Comparison of ENCODE assay signal across 9 cellular contexts in the genomic region with DNA sequence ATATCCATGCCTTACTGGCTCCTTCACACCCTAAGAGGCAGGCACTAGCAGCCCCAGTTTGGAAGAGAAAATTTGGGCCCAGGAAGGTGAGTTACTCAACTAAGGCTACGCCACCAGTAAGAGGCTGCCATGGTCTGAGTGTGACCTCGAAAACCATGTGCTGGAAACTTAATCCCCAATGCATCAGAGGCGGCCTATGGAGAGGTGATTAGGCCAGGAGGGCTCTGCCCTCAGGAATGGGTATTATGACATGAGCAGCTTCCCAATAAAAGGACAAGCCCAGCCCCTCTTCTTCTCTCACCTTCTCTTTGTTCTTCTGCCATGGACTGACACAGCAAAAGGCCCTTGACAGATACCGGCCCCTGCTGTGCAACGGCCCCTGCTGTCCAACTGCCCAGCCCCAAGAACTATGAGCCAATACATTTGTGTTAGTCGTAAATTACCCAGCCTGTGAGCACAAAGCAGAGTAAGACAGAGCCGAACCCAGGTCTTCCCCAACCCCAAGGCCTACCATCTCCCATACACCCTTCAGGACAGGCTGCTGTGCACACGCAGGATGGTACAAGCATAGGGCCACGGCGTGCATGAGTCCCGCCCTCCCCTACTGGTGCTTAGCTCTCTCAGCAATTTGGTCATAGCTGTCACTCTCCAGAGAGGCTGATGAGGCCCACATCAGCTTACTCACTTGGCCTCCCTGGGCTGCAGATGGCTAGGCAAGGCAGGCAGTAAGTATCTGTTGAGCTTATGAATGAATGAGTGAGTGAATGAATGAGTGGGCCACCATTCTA. TPM values are rescaled to one million over a fixed set of nuclear protein-coding genes. Genes with fewer than 3 reads are reported as not detected.
DNase-seq lines count a peak whose midpoint lies in the region; ATAC-seq and TF ChIP-seq lines count a peak whose summit lies in the region.
"Had no signal": no experiment of that assay in that cellular context is flagged by ENCODE, and none has a peak within 500 bp of the region (broad histone marks: within the 10 kb centered on the region; RNA-seq: fewer than 3 reads in every experiment).

No MANE protein-coding gene starts in this region.

- peak overlapping the region; percentile 19 for H2AK9ac ChIP-seq in IMR-90 (replicated peaks; ENCODE audit: low read depth, low read length, poor library complexity)

- in situ Hi-C loops in IMR-90 (cut with MboI; ENCODE audit: low sequenced_read_pairs), result no loop called here

- H2BK15ac ChIP-seq in IMR-90 (ENCODE audit: low read depth, low read length), result no peak overlapping the region

- no peaks in the 10 kb centered on the region for H3K9me3 Mint-ChIP-seq in neural crest cell
- H3K9me3 Mint-ChIP-seq: WTC11 had no signal

- WGBS in IMR-90 (ENCODE audit: extremely low coverage in 2 of 2, insufficient read length in 1 of 2), 2 experiments, result 90% methylated on average over 4 of the region's 11 CpGs; no CpG with 5 or more reads in 1 of the 2 experiments

- no peak for TF ChIP-seq POLR2A in IMR-90 (IDR thresholded peaks at IDR 0.05; ENCODE audit: low read depth, low read length)

- H3K36me3 Mint-ChIP-seq in neural crest cell (ENCODE audit: low read depth), result peaks cover 6% of the 10 kb centered on the region

- CTCF ChIA-PET in AG04450 (lab: Charles Lee) (no interaction called here), IMR-90 (lab: Yijun Ruan, JAX) (no interaction called here)

- H3K23ac ChIP-seq in IMR-90 (ENCODE audit: low read depth, low read length), result peak overlapping the region; percentile 67; the same call in 1 of the 2 replicates

- no peak overlapping the region for H3K9ac ChIP-seq in IMR-90 (ENCODE audit: low read depth, low read length)

- H3K4me3 Mint-ChIP-seq in neural crest cell, result peak overlapping the region; percentile 49
- H3K4me3 Mint-ChIP-seq: WTC11 had no signal

- H3K4me3 ChIP-seq in AG04450 (ENCODE audit: low read depth, low read length) (no peak overlapping the region), IMR-90 (ENCODE audit: insufficient read depth, low read depth, low read length) (no peak overlapping the region)

- intact Hi-C loops in IMR-90 (cut with micrococcal nuclease), result no loop called here

- no peak overlapping the region for H3K56ac ChIP-seq in IMR-90 (ENCODE audit: extremely low read depth, insufficient read depth, low read length)

- H2BK120ac ChIP-seq in IMR-90 (ENCODE audit: low read depth, low read length), result no peak overlapping the region

- no peak overlapping the region for H3K18ac ChIP-seq in IMR-90 (ENCODE audit: low read depth, low read length)

- H3K9me3 ChIP-seq in AG04450 (ENCODE audit: control insufficient read depth, insufficient read depth, low read length) (no peaks in the 10 kb centered on the region; the same call in 1 of the 2 replicates), IMR-90 (ENCODE audit: control insufficient read depth, insufficient read depth, low read length) (no peaks in the 10 kb centered on the region)

- peaks cover 72% of the 10 kb centered on the region for H3K36me3 ChIP-seq in IMR-90 (ENCODE audit: control insufficient read depth, insufficient read depth, low read length)

- H3K27ac ChIP-seq in AG04450 (ENCODE audit: low read depth, low read length), result peak overlapping the region; percentile 68
- peak overlapping the region; percentile 15; the same call in 1 of the 2 replicates for H3K27ac ChIP-seq in IMR-90 (ENCODE audit: insufficient read depth, low read length)
- peak overlapping the region; percentile 58 for H3K27ac ChIP-seq in cingulate gyrus (ENCODE audit: low read depth, low read length)

- H3K27me3 ChIP-seq in AG04450 (ENCODE audit: control insufficient read depth, insufficient read depth, low read length), result no peaks in the 10 kb centered on the region
- no peaks in the 10 kb centered on the region for H3K27me3 ChIP-seq in IMR-90 (ENCODE audit: control insufficient read depth, insufficient read depth, low read length)

- H4K20me1 ChIP-seq in IMR-90 (ENCODE audit: insufficient read depth, low read length), result peaks cover 96% of the 10 kb centered on the region

- H3K27ac Mint-ChIP-seq in neural crest cell (ENCODE audit: unreplicated experiment), result peak overlapping the region; percentile 89

- no peak for ATAC-seq in IMR-90 (ENCODE audit: low read depth)
- ATAC-seq in HG02588 (IDR thresholded peaks at IDR 0.05; ENCODE audit: unreplicated experiment), result no peak
- ATAC-seq in GM18868 (IDR thresholded peaks at IDR 0.05; ENCODE audit: unreplicated experiment), result no peak
- ATAC-seq in HG02852 (IDR thresholded peaks at IDR 0.05; ENCODE audit: unreplicated experiment), result no peak
- ATAC-seq: WTC11 had no signal

- H2BK5ac ChIP-seq in IMR-90 (ENCODE audit: low read depth, low read length, poor library complexity, severe bottlenecking), result peak overlapping the region; percentile 51

- peaks cover 11 to 70% of the 10 kb centered on the region in 2 experiments for H3K79me1 ChIP-seq in IMR-90 (ENCODE audit: low read depth in 1 of 2, low read length in 2 of 2)

- TF ChIP-seq CTCF in AG04450 (IDR thresholded peaks at IDR 0.05; ENCODE audit: low read depth, low read length), result no peak
- no peak for TF ChIP-seq CTCF in IMR-90 (conservative IDR thresholded peaks at IDR 0.05; ENCODE audit: low read depth, low read length)
- TF ChIP-seq CTCF in neural crest cell (conservative IDR thresholded peaks at IDR 0.05), result no peak

- TF ChIP-seq RAD21 in IMR-90 (IDR thresholded peaks at IDR 0.05; ENCODE audit: low read length), result no peak

- H2AFZ ChIP-seq in IMR-90 (replicated peaks; ENCODE audit: low read length, poor library complexity), result no peak overlapping the region

- H3K14ac ChIP-seq in IMR-90 (replicated peaks; ENCODE audit: low read depth, low read length), result no peak overlapping the region; the same call in 1 of the 2 replicates

- H2AK5ac ChIP-seq in IMR-90 (ENCODE audit: low read depth, low read length), result peak overlapping the region; percentile 61; the same call in 1 of the 2 replicates

- no peak overlapping the region; a peak in 1 of 4 replicates for H4K8ac ChIP-seq in IMR-90 (ENCODE audit: low read depth in 2 of 2, low read length in 2 of 2)

- no peak overlapping the region for H3K4ac ChIP-seq in IMR-90 (ENCODE audit: low read depth, low read length)

- H3K4me1 ChIP-seq in IMR-90 (ENCODE audit: control insufficient read depth, insufficient read depth, low read length), result peaks cover 55% of the 10 kb centered on the region

- no peaks in the 10 kb centered on the region for H3K27me3 Mint-ChIP-seq in neural crest cell (ENCODE audit: low read depth)

- H3K4me1 Mint-ChIP-seq in neural crest cell, result peaks cover 64% of the 10 kb centered on the region

- no peak overlapping the region for H3K4me2 ChIP-seq in IMR-90 (ENCODE audit: low read depth, low read length)

- DNase-seq in AG04450 (ENCODE audit: low read depth, low spot score), result no peak
- no peak for DNase-seq in IMR-90
- no peak for DNase-seq in neural crest cell (ENCODE audit: low read depth, low spot score)
- DNase-seq in NCI-H1436 treated with DMSO at 0.1 percent for 48 hours (lab: John Stamatoyannopoulos, UW), result no peak

- no TSS peak for BruUV-seq in IMR-90 (replicated peaks; lab: Mats Ljungman, UMichigan)

- H4K91ac ChIP-seq in IMR-90 (ENCODE audit: insufficient read depth, low read depth, low read length), result peak overlapping the region; percentile 6; the same call in 1 of the 2 replicates

- dilution Hi-C loops in IMR-90 (cut with HindIII; ENCODE audit: low sequenced_read_pairs, unreplicated experiment), result no loop called here

- POLR2A ChIA-PET in AG04450 (lab: Yijun Ruan, JAX) (interaction anchor here (1.5 to 6.6 kb wide), 3 partner anchors 7 to 15 kb away, joined by 6 to 63 read pairs (median 8); a partner anchor contains a TSS), IMR-90 (lab: Charles Lee; ENCODE audit: unreplicated experiment) (interaction anchor here (2.9 kb wide), 1 partner anchor 15 kb away, joined by 14 read pairs; a partner anchor contains a TSS)

- no peak overlapping the region for H2BK20ac ChIP-seq in IMR-90 (ENCODE audit: low read depth, low read length)

- no peak overlapping the region for H4K5ac ChIP-seq in IMR-90 (ENCODE audit: low read depth, low read length)

- peaks cover 63% of the 10 kb centered on the region for H3K9me1 ChIP-seq in IMR-90 (ENCODE audit: insufficient read depth, low read length)

TF ChIP-seq in IMR-90, 13 proteins besides CTCF, POLR2A, EP300 and RAD21 (continues in another document):
- TF ChIP-seq FOS (IDR thresholded peaks at IDR 0.05; ENCODE audit: low read depth, low read length), result no peak
- TF ChIP-seq RCOR1 (IDR thresholded peaks at IDR 0.05; ENCODE audit: insufficient replicate concordance, low read length), result no peak
- TF ChIP-seq, protein P1, sequence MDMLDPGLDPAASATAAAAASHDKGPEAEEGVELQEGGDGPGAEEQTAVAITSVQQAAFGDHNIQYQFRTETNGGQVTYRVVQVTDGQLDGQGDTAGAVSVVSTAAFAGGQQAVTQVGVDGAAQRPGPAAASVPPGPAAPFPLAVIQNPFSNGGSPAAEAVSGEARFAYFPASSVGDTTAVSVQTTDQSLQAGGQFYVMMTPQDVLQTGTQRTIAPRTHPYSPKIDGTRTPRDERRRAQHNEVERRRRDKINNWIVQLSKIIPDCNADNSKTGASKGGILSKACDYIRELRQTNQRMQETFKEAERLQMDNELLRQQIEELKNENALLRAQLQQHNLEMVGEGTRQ (IDR thresholded peaks at IDR 0.05; ENCODE audit: low read depth, low read length), result no peak
- no peak for TF ChIP-seq MAZ (IDR thresholded peaks at IDR 0.05; ENCODE audit: borderline replicate concordance, low read depth, low read length)
- TF ChIP-seq CEBPB (IDR thresholded peaks at IDR 0.05; ENCODE audit: low read depth, low read length), result no peak
- TF ChIP-seq, protein P2, sequence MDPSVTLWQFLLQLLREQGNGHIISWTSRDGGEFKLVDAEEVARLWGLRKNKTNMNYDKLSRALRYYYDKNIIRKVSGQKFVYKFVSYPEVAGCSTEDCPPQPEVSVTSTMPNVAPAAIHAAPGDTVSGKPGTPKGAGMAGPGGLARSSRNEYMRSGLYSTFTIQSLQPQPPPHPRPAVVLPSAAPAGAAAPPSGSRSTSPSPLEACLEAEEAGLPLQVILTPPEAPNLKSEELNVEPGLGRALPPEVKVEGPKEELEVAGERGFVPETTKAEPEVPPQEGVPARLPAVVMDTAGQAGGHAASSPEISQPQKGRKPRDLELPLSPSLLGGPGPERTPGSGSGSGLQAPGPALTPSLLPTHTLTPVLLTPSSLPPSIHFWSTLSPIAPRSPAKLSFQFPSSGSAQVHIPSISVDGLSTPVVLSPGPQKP (IDR thresholded peaks at IDR 0.05; ENCODE audit: borderline replicate concordance, low read depth, low read length), result no peak
- no peak for TF ChIP-seq CHD1 (IDR thresholded peaks at IDR 0.05; ENCODE audit: low read depth, low read length)
- no peak for TF ChIP-seq SMC3 (IDR thresholded peaks at IDR 0.05; ENCODE audit: low read depth, low read length)
- no peak for TF ChIP-seq MAFK (IDR thresholded peaks at IDR 0.05; ENCODE audit: low read depth, low read length)

RNA-seq across cellular contexts. Expression of a gene that starts 14.2 kb away (rescaled TPM):
- polyA plus RNA-seq in AG04450 (2011; rRNA removed) (722 and 735 TPM in 2 replicates), IMR-90 (2012; rRNA removed) (725 and 739 TPM in 2 replicates)
- 648 and 799 TPM in 2 replicates for polyA minus RNA-seq in AG04450 (2011; rRNA and poly(A)+ RNA removed)
- total RNA-seq in IMR-90 (2012; rRNA removed) (782 and 992 TPM in 2 replicates), neural crest cell (154 and 155 TPM in 2 replicates)
- polyA plus RNA-seq in IMR-90 (2012; cell fraction: cytosol; rRNA removed), result 709 and 1,014 TPM in 2 replicates
- 487 and 886 TPM in 2 replicates for polyA plus RNA-seq in IMR-90 (2012; cell fraction: nucleus; rRNA removed; ENCODE audit: low replicate concordance)

Comparison
In these comparisons a context has a peak if more than half of its experiments do, and no peak if none do; other contexts are left out.
1. H3K27ac ChIP-seq: peak in every context shown above with its lines; median percentile 68 in AG04450; 58 in cingulate gyrus; 15 in IMR-90.